20 cellular contexts compared by ENCODE assay signal in genomic region chr3:148551767-148552260, GRCh38.
DNase-seq lines count a peak whose midpoint lies in the region; TF ChIP-seq lines count a peak whose summit lies in the region.
"Had no signal": no experiment of that assay in that cellular context is flagged by ENCODE, and none has a peak within 500 bp of the region (broad histone marks: within the 10 kb centered on the region; RNA-seq: fewer than 3 reads in every experiment).

No MANE protein-coding gene starts in this region.

- no peaks in the 10 kb centered on the region for H3K79me2 ChIP-seq in fibroblast of lung (ENCODE audit: control insufficient read depth, insufficient read depth, low read length)

- H4K20me1 ChIP-seq in fibroblast of lung (ENCODE audit: control insufficient read depth, extremely low read depth, insufficient read depth, low read length) = no peaks in the 10 kb centered on the region
- H4K20me1 ChIP-seq: BLaER1 had no signal

- no peaks in the 10 kb centered on the region for H3K36me3 ChIP-seq in fibroblast of lung (ENCODE audit: control insufficient read depth, insufficient read depth, low read length)
- H3K36me3 ChIP-seq: BLaER1 had no signal

- DNase-seq in HT1080 (ENCODE audit: low read depth) (peak; percentile 13), astrocyte of the spinal cord (ENCODE audit: low read depth, low spot score) (peak; percentile 43), fibroblast of lung (ENCODE audit: low read depth in 2 of 2) (peak; percentile 4 to 35), myocyte (ENCODE audit: low read depth) (peak; percentile 29), cerebellum (ENCODE audit: low spot score) (no peak), DMS 273 treated with DMSO at 0.1 percent for 48 hours (lab: John Stamatoyannopoulos, UW) (no peak), HCEC 1CT (no peak)
- DNase-seq: CD4-positive, alpha-beta T cell; COR-L47; DMS79 treated with DMSO at 0.1 percent for 48 hours; NCI-H1092; NCI-H1436 treated with DMSO at 0.1 percent for 48 hours; NCI-H1930; NCI-H226; NCI-H524; NCI-H774; NK-92 treated with Interleukin-12 subunit alpha and Interleukin-12 subunit beta, amount 100 ng/mL, for 24 hours; SIG-M5 had no signal

- no peak overlapping the region for H3K4me2 ChIP-seq in fibroblast of lung (ENCODE audit: extremely low read depth, insufficient read depth, low read length)
- H3K4me2 ChIP-seq: BLaER1 had no signal

- H3K27me3 ChIP-seq in fibroblast of lung (ENCODE audit: control insufficient read depth, insufficient read depth, low read length) = no peaks in the 10 kb centered on the region

- H3K9ac ChIP-seq in fibroblast of lung (ENCODE audit: insufficient read depth, low read length) = no peak overlapping the region
- H3K9ac ChIP-seq: BLaER1 had no signal

- H3K4me3 ChIP-seq in astrocyte of the spinal cord (ENCODE audit: low read depth, low read length) = no peak overlapping the region
- no peak overlapping the region for H3K4me3 ChIP-seq in fibroblast of lung (replicated peaks in 1 of 4; ENCODE audit: control extremely low read depth in 1 of 4, insufficient read depth in 1 of 4, low read depth in 3 of 4, low read length in 4 of 4)
- H3K4me3 ChIP-seq: BLaER1 had no signal

- H3K27ac ChIP-seq in fibroblast of lung (ENCODE audit: insufficient read depth, low read length) = no peak overlapping the region
- H3K27ac ChIP-seq: BLaER1, RWPE1 had no signal

- TF ChIP-seq CTCF in astrocyte of the spinal cord (IDR thresholded peaks at IDR 0.05; ENCODE audit: low read depth, low read length) (no peak), fibroblast of lung (conservative IDR thresholded peaks at IDR 0.05 in 1 of 2, IDR thresholded peaks at IDR 0.05 in 1 of 2; ENCODE audit: low read depth in 1 of 2, low read length in 2 of 2) (no peak)

- H2AFZ ChIP-seq in fibroblast of lung (ENCODE audit: low read length) = no peak overlapping the region

- in situ Hi-C loops in astrocyte of the spinal cord (cut with HindIII; ENCODE audit: low sequenced_read_pairs) = no loop called here

- H3K4me1 ChIP-seq in fibroblast of lung (ENCODE audit: control insufficient read depth, extremely low read depth, insufficient read depth, low read length) = no peaks in the 10 kb centered on the region
- H3K4me1 ChIP-seq: BLaER1 had no signal

- H3K9me3 ChIP-seq in fibroblast of lung (ENCODE audit: control insufficient read depth, insufficient read depth, low read depth, low read length) = no peaks in the 10 kb centered on the region
- H3K9me3 ChIP-seq: BLaER1 had no signal

Comparison
In these comparisons a context has a peak if more than half of its experiments do, and no peak if none do; other contexts are left out.
1. DNase-seq: peak in HT1080 (single experiment), astrocyte of the spinal cord (single experiment), fibroblast of lung (2 of 2) and myocyte (single experiment); none in cerebellum (single experiment), DMS 273 treated with DMSO at 0.1 percent for 48 hours (single experiment) and HCEC 1CT (single experiment).